10 cellular contexts compared by ENCODE assay signal in the genomic region with DNA sequence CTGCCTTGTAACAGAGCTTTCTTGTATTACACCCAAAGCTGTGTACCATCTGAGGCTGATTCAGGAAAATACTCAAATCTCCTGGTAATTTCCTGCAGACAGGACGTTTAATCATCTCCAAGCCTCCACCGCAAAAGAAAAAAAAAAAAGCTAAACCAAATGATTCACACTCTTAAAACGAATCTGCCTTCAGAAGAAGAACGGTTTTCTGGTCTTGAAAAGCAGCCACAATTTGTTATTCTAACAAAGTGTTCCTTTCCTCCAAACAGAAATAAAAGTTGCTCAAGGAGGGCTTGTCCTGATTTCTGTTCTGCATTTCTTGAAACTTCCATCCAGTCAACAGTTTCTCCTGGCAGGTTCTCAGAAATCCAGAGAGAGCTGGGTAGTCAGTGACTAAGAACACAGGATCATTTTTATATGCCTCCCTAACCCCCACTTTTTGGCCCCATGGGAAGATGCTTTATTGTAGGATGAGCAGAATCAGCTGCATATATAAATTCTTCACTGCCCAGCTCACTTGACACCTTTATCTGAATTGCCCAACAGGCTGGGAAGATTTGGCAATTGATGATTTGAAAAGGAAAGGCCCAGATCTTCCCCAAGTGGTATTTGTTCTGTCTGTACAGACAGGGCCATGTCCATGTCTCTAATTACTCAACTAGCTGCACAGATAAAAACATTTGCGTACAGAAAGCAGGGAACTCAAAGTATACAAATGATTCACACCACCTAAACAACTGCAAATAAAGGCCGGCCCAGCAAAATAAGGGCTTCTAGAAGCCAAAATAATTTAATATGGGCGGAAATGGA. TPM values are rescaled to one million over a fixed set of nuclear protein-coding genes. Genes with fewer than 3 reads are reported as not detected.
DNase-seq lines count a peak whose midpoint lies in the region; ATAC-seq, FAIRE-seq and TF ChIP-seq lines count a peak whose summit lies in the region.
"Had no signal": no experiment of that assay in that cellular context is flagged by ENCODE, and none has a peak within 500 bp of the region (broad histone marks: within the 10 kb centered on the region; RNA-seq: fewer than 3 reads in every experiment).

No MANE protein-coding gene starts in this region.

- H3K9me3 Mint-ChIP-seq in activated naive CD8-positive, alpha-beta T cell treated with anti-CD3 and anti-CD28 coated beads, Interleukin-2, amount 50 U/mL, for 24 hours = peaks cover 5% of the 10 kb centered on the region

- no peaks in the 10 kb centered on the region for H3K9me2 ChIP-seq in SK-N-SH

- 15% methylated on average over 7 of the region's 7 CpGs for WGBS in SK-N-SH (ENCODE audit: low lambda C conversion rate)
- WGBS in pancreas, 2 donors = 74 to 79% methylated on average over 7 of the region's 7 CpGs

- H3K36me3 ChIP-seq in SK-N-SH (replicated peaks in 1 of 2; ENCODE audit: control insufficient read depth in 1 of 2, insufficient read depth in 2 of 2, low read length in 1 of 2) (no peaks in the 10 kb centered on the region), pancreas (no peaks in the 10 kb centered on the region), SJCRH30 (no peaks in the 10 kb centered on the region)

- H3K4me3 ChIP-seq in SK-N-SH (ENCODE audit: low read depth in 2 of 2, low read length in 1 of 2) = peak overlapping the region in 1 of 2 experiments; percentile 20; a peak in 3 of 4 replicates
- H3K4me3 ChIP-seq in pancreas = no peak overlapping the region
- no peak overlapping the region for H3K4me3 ChIP-seq in SJCRH30

- no peaks in the 10 kb centered on the region for H3K27me3 ChIP-seq in SK-N-SH (ENCODE audit: insufficient read depth)
- H3K27me3 ChIP-seq in foreskin keratinocyte = no peaks in the 10 kb centered on the region
- H3K27me3 ChIP-seq in pancreas = no peaks in the 10 kb centered on the region
- H3K27me3 ChIP-seq in SJCRH30 = no peaks in the 10 kb centered on the region

- intact Hi-C loops in pancreas (cut with DNase I) = no loop called here

- H3K36me3 Mint-ChIP-seq in activated naive CD8-positive, alpha-beta T cell treated with anti-CD3 and anti-CD28 coated beads, Interleukin-2, amount 50 U/mL, for 24 hours (ENCODE audit: low read depth) = no peaks in the 10 kb centered on the region

- no peak for TF ChIP-seq RAD21 in SK-N-SH (IDR thresholded peaks at IDR 0.05; ENCODE audit: low read length)

- H3K27ac ChIP-seq in SK-N-SH (ENCODE audit: low read depth in 2 of 2, low read length in 1 of 2) (peak overlapping the region; percentile 69 to 84), foreskin keratinocyte (peak overlapping the region; percentile 62), pancreas (no peak overlapping the region), SJCRH30 (no peak overlapping the region)

- H3K27me3 Mint-ChIP-seq in activated naive CD8-positive, alpha-beta T cell treated with anti-CD3 and anti-CD28 coated beads, Interleukin-2, amount 50 U/mL, for 24 hours = peaks cover 21% of the 10 kb centered on the region

- H3K4me1 ChIP-seq in SK-N-SH (ENCODE audit: control insufficient read depth in 1 of 2, insufficient read depth in 2 of 2, low read depth in 1 of 2, low read length in 1 of 2) (peaks cover 19 to 29% of the 10 kb centered on the region in 2 experiments), foreskin keratinocyte (peaks cover 15% of the 10 kb centered on the region), pancreas (no peaks in the 10 kb centered on the region), SJCRH30 (no peaks in the 10 kb centered on the region)

- H3K4me3 Mint-ChIP-seq in activated naive CD8-positive, alpha-beta T cell treated with anti-CD3 and anti-CD28 coated beads, Interleukin-2, amount 50 U/mL, for 24 hours = no peak overlapping the region

- no peak for FAIRE-seq in pancreas (lab: Jason Lieb, UNC)

- peak overlapping the region; percentile 59; the same call in 1 of the 2 replicates for H3K9ac ChIP-seq in SK-N-SH

- no peak for TF ChIP-seq CTCF in SK-N-SH (IDR thresholded peaks at IDR 0.05)
- no peak for TF ChIP-seq CTCF in foreskin keratinocyte (conservative IDR thresholded peaks at IDR 0.05)
- no peak for TF ChIP-seq CTCF in pancreas (IDR thresholded peaks at IDR 0.05)

- peak; percentile 70 for ATAC-seq in foreskin keratinocyte
- peak in 3 of 4 donors; percentile 26 to 37 (median 29) for ATAC-seq in pancreas
- ATAC-seq in GM19463 (IDR thresholded peaks at IDR 0.05; ENCODE audit: unreplicated experiment) = no peak
- no peak for ATAC-seq in activated naive CD8-positive, alpha-beta T cell treated with anti-CD3 and anti-CD28 coated beads, Interleukin-2, amount 50 U/mL, for 24 hours
- ATAC-seq: left colon, WTC11 had no signal

- CTCF ChIA-PET in SK-N-SH (lab: Yijun Ruan, JAX) = interaction anchor here (1.0 to 1.1 kb wide), 3 partner anchors 21 to 219 kb away, joined by 3 read pairs; no protein-coding TSS in a partner anchor

- POLR2A ChIA-PET in SK-N-SH (lab: Yijun Ruan, JAX) = no interaction called here

- peaks cover 37% of the 10 kb centered on the region for H3F3A ChIP-seq in SK-N-SH (replicated peaks; ENCODE audit: insufficient read depth)

- H3K79me2 ChIP-seq in SK-N-SH (ENCODE audit: insufficient read depth) = no peaks in the 10 kb centered on the region

- H2AFZ ChIP-seq in SK-N-SH (ENCODE audit: low read depth) = peak overlapping the region; percentile 31; the same call in 1 of the 2 replicates

- H3K27ac Mint-ChIP-seq in activated naive CD8-positive, alpha-beta T cell treated with anti-CD3 and anti-CD28 coated beads, Interleukin-2, amount 50 U/mL, for 24 hours = no peak overlapping the region
- H3K27ac Mint-ChIP-seq: WTC11 had no signal

- H3K4me2 ChIP-seq in SK-N-SH = peak overlapping the region; percentile 72

- no peaks in the 10 kb centered on the region for H4K20me1 ChIP-seq in SK-N-SH (ENCODE audit: insufficient read depth)

- no peaks in the 10 kb centered on the region for H3K4me1 Mint-ChIP-seq in activated naive CD8-positive, alpha-beta T cell treated with anti-CD3 and anti-CD28 coated beads, Interleukin-2, amount 50 U/mL, for 24 hours

- DNase-seq in AG20443 (ENCODE audit: low spot score) (peak; percentile 73), SK-N-SH (no peak), foreskin keratinocyte (peak; percentile 83 to 86), pancreas (no peak), activated T-cell treated with anti-CD3 and anti-CD28 coated beads for 4 hours (no peak), SJCRH30 (no peak)
- no peak for DNase-seq in activated naive CD8-positive, alpha-beta T cell treated with anti-CD3 and anti-CD28 coated beads, Interleukin-2, amount 50 U/mL, for 24 hours

- TF ChIP-seq EP300 in SK-N-SH (IDR thresholded peaks at IDR 0.05; ENCODE audit: borderline replicate concordance in 1 of 2, low read depth in 1 of 2, low read length in 1 of 2) = peak in 1 of 2 experiments; percentile 91; a peak in 2 of 4 replicates

- H3K9me3 ChIP-seq in SK-N-SH (no peaks in the 10 kb centered on the region), pancreas (no peaks in the 10 kb centered on the region), SJCRH30 (replicated peaks) (no peaks in the 10 kb centered on the region)

TF ChIP-seq in SK-N-SH, 30 proteins besides CTCF, POLR2A, EP300 and RAD21 (continues in another document):
- TF ChIP-seq FOSL2 (IDR thresholded peaks at IDR 0.05; ENCODE audit: borderline replicate concordance, low read depth) (peak; percentile 85), YY1 (IDR thresholded peaks at IDR 0.05; ENCODE audit: low read depth) (no peak), TEAD4 (IDR thresholded peaks at IDR 0.05; ENCODE audit: borderline replicate concordance, insufficient read depth) (peak; percentile 71; the same call in 1 of the 2 replicates), MEF2A (IDR thresholded peaks at IDR 0.05; ENCODE audit: borderline replicate concordance, low read depth) (peak; percentile 57; the same call in 1 of the 2 replicates), POLR2AphosphoS5 (IDR thresholded peaks at IDR 0.05; ENCODE audit: low read depth, low read length) (peak; percentile 59; the same call in 1 of the 2 replicates), SIN3A (IDR thresholded peaks at IDR 0.05; ENCODE audit: borderline replicate concordance, low read depth, low read length) (peak; percentile 33; the same call in 1 of the 2 replicates), TCF12 (IDR thresholded peaks at IDR 0.05) (peak; percentile 90), JUND (IDR thresholded peaks at IDR 0.05) (peak; percentile 80)
- TF ChIP-seq, protein P1, sequence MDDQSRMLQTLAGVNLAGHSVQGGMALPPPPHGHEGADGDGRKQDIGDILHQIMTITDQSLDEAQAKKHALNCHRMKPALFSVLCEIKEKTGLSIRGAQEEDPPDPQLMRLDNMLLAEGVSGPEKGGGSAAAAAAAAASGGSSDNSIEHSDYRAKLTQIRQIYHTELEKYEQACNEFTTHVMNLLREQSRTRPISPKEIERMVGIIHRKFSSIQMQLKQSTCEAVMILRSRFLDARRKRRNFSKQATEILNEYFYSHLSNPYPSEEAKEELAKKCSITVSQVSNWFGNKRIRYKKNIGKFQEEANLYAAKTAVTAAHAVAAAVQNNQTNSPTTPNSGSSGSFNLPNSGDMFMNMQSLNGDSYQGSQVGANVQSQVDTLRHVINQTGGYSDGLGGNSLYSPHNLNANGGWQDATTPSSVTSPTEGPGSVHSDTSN (IDR thresholded peaks at IDR 0.05) = peak; percentile 86
- TF ChIP-seq, protein P2, sequence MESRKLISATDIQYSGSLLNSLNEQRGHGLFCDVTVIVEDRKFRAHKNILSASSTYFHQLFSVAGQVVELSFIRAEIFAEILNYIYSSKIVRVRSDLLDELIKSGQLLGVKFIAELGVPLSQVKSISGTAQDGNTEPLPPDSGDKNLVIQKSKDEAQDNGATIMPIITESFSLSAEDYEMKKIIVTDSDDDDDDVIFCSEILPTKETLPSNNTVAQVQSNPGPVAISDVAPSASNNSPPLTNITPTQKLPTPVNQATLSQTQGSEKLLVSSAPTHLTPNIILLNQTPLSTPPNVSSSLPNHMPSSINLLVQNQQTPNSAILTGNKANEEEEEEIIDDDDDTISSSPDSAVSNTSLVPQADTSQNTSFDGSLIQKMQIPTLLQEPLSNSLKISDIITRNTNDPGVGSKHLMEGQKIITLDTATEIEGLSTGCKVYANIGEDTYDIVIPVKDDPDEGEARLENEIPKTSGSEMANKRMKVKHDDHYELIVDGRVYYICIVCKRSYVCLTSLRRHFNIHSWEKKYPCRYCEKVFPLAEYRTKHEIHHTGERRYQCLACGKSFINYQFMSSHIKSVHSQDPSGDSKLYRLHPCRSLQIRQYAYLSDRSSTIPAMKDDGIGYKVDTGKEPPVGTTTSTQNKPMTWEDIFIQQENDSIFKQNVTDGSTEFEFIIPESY (IDR thresholded peaks at IDR 0.05; ENCODE audit: borderline replicate concordance, low read depth) = no peak

RNA-seq across cellular contexts. Expression of gene PRICKLE2, which starts 41.0 kb away (rescaled TPM):
- polyA plus RNA-seq in SK-N-SH (2012; rRNA removed) (0.67 and 1.1 TPM in 2 replicates), foreskin keratinocyte (1.2 TPM in 2 replicates), pancreas (1 to 10 TPM; 1.5 to 4.1 TPM)
- polyA plus RNA-seq in SK-N-SH (2012; cell fraction: cytosol; rRNA removed) = 0.42 and 0.49 TPM in 2 replicates
- 2.0 and 2.2 TPM in 2 replicates for polyA plus RNA-seq in SK-N-SH (2012; cell fraction: nucleus; rRNA removed)
- total RNA-seq in foreskin keratinocyte (6.3 and 8.4 TPM in 2 replicates), pancreas (10 to 100 TPM in 2 of 6 donors, 1 to 10 TPM in 4; 5.0 to 13.9 (median 8.7) TPM)
- total RNA-seq in SJCRH30 (2014; rRNA removed; shearing (Covaris generic)) = 0.23 and 0.65 TPM in 2 replicates

Comparison
In these comparisons a context has a peak if more than half of its experiments do, and no peak if none do; other contexts are left out.
1. DNase-seq: peak in AG20443 (single experiment) and foreskin keratinocyte (2 of 2); none in SK-N-SH (single experiment), pancreas (0 of 6), activated T-cell treated with anti-CD3 and anti-CD28 coated beads for 4 hours (single experiment), activated naive CD8-positive, alpha-beta T cell treated with anti-CD3 and anti-CD28 coated beads, Interleukin-2, amount 50 U/mL, for 24 hours (single experiment) and SJCRH30 (0 of 2).
2. H3K27ac ChIP-seq: peak in SK-N-SH (2 of 2) and foreskin keratinocyte (single experiment); none in pancreas (0 of 4) and SJCRH30 (single experiment).
3. ATAC-seq: peak in foreskin keratinocyte (single experiment) and pancreas (3 of 4); none in GM19463 (single experiment) and activated naive CD8-positive, alpha-beta T cell treated with anti-CD3 and anti-CD28 coated beads, Interleukin-2, amount 50 U/mL, for 24 hours (single experiment).